ENCODE assay signal across 28 cellular contexts in the genomic region with DNA sequence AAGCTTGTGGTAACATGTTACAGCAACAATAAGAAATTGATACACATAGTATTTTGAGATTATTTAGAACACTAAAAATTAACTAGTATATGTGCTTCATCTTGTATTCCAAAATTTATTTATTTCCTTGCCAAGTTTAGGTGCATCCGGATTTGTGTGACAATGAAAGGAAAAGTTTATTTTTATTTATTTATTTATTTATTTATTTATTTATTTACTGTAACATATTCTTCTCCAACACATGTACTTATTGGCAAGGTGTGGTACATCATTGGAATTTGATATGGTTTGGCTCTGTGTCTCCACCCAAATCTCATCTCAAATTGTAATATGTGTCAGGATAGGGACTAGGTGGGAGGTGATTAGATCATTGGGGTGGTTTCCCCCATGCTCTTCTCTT.
"Had no signal": no experiment of that assay in that cellular context is flagged by ENCODE, and none has a peak within 500 bp of the region (broad histone marks: within the 10 kb centered on the region; RNA-seq: fewer than 3 reads in every experiment).

No MANE protein-coding gene starts in this region.

- H3K27ac Mint-ChIP-seq: stimulated activated effector memory CD8-positive, alpha-beta T cell treated with anti-CD3 and anti-CD28 coated beads, Interleukin-12 subunit alpha, Interleukin-12 subunit beta, amount 100 ng/mL, for 72 hours; stimulated activated memory B cell treated with anti-CD40 and anti-IgM and Interleukin-4, amounts not matched to agents 10 μg/mL and 1 μg/mL and 100 μg/mL, for 72 hours; stimulated activated naive B cell treated with anti-CD40 and anti-IgM and Interleukin-4, amounts not matched to agents 10 μg/mL and 1 μg/mL and 100 μg/mL, for 72 hours; stimulated activated naive CD8-positive, alpha-beta T cell treated with anti-CD3 and anti-CD28 coated beads, Interleukin-15, amount 100 ng/mL, for 72 hours; stimulated activated naive CD8-positive, alpha-beta T cell treated with anti-CD3 and anti-CD28 coated beads, Interleukin-15, Interleukin-2, amounts not matched to agents 100 ng/mL and 50 ng/mL, for 24 hours; type B pancreatic cell had no signal

- H3K4me3 ChIP-seq: stomach, suprapubic skin, testis, thoracic aorta, thyroid gland, tibial artery, tibial nerve, transverse colon, upper lobe of left lung, upper lobe of right lung, uterus, vagina had no signal

- DNase-seq: stimulated activated CD4-positive, alpha-beta T cell treated with anti-CD3 and anti-CD28 coated beads, Interleukin-2, amount 100 ng/mL, for 48 hours; stimulated activated CD4-positive, alpha-beta T cell treated with anti-CD3 and anti-CD28 coated beads, Interleukin-4, amount 100 ng/mL, for 1 hour; stimulated activated CD4-positive, alpha-beta T cell treated with anti-CD3 and anti-CD28 coated beads, Interleukin-4, amount 100 ng/mL, for 24 hours; stimulated activated CD4-positive, alpha-beta T cell treated with anti-CD3 and anti-CD28 coated beads, Interleukin-4, amount 100 ng/mL, for 4 hours; stimulated activated CD8-positive, alpha-beta memory T cell treated with anti-CD3 and anti-CD28 coated beads, Interleukin-4, amount 100 ng/mL, for 48 hours; stimulated activated naive B cell treated with anti-CD40 and anti-IgM and Interleukin-4, amounts not matched to agents 10 μg/mL and 1 μg/mL and 100 μg/mL, for 72 hours; stimulated activated naive CD4-positive, alpha-beta T cell; stimulated activated naive CD4-positive, alpha-beta T cell treated with Interleukin-2 at 50 U/mL for 16 hours; stimulated activated naive CD8-positive, alpha-beta T cell treated with anti-CD3 and anti-CD28 coated beads, Interleukin-15, amount 100 ng/mL, for 72 hours; stimulated activated naive CD8-positive, alpha-beta T cell treated with anti-CD3 and anti-CD28 coated beads, Interleukin-15, Interleukin-2, amounts not matched to agents 100 U/mL and 50 U/mL, for 24 hours; stomach; substantia nigra; testis; thyroid gland; tibial artery; transverse colon; trophoblast cell; upper lobe of left lung; upper lobe of right lung; uterus had no signal

- H3K9me3 Mint-ChIP-seq: stimulated activated naive CD8-positive, alpha-beta T cell treated with anti-CD3 and anti-CD28 coated beads, Interleukin-15, amount 100 ng/mL, for 72 hours; type B pancreatic cell had no signal

- H3K27ac ChIP-seq: stomach, suprapubic skin, testis, thoracic aorta, thyroid gland, tibial artery, tibial nerve, transverse colon, upper lobe of left lung, upper lobe of right lung, uterus, vagina had no signal

- H3K4me1 ChIP-seq: stomach, suprapubic skin, testis, thyroid gland, tibial artery, tibial nerve, transverse colon, upper lobe of left lung, upper lobe of right lung, uterus, vagina had no signal

- H3K4me1 Mint-ChIP-seq: stimulated activated effector memory CD8-positive, alpha-beta T cell treated with anti-CD3 and anti-CD28 coated beads, Interleukin-12 subunit alpha, Interleukin-12 subunit beta, amount 100 ng/mL, for 72 hours; stimulated activated memory B cell treated with anti-CD40 and anti-IgM and Interleukin-4, amounts not matched to agents 10 μg/mL and 1 μg/mL and 100 μg/mL, for 72 hours; stimulated activated naive B cell treated with anti-CD40 and anti-IgM and Interleukin-4, amounts not matched to agents 10 μg/mL and 1 μg/mL and 100 μg/mL, for 72 hours; stimulated activated naive CD8-positive, alpha-beta T cell treated with anti-CD3 and anti-CD28 coated beads, Interleukin-15, amount 100 ng/mL, for 72 hours had no signal

- H3K36me3 Mint-ChIP-seq: stimulated activated effector memory CD8-positive, alpha-beta T cell treated with anti-CD3 and anti-CD28 coated beads, Interleukin-12 subunit alpha, Interleukin-12 subunit beta, amount 100 ng/mL, for 72 hours; stimulated activated memory B cell treated with anti-CD40 and anti-IgM and Interleukin-4, amounts not matched to agents 10 μg/mL and 1 μg/mL and 100 μg/mL, for 72 hours; stimulated activated naive B cell treated with anti-CD40 and anti-IgM and Interleukin-4, amounts not matched to agents 10 μg/mL and 1 μg/mL and 100 μg/mL, for 72 hours; type B pancreatic cell had no signal

- H3K36me3 ChIP-seq: stomach, suprapubic skin, thoracic aorta, thyroid gland, tibial artery, tibial nerve, transverse colon, upper lobe of left lung, upper lobe of right lung, uterus, vagina had no signal

- H3K4me3 Mint-ChIP-seq: stimulated activated effector memory CD8-positive, alpha-beta T cell treated with anti-CD3 and anti-CD28 coated beads, Interleukin-12 subunit alpha, Interleukin-12 subunit beta, amount 100 ng/mL, for 72 hours; stimulated activated memory B cell treated with anti-CD40 and anti-IgM and Interleukin-4, amounts not matched to agents 10 μg/mL and 1 μg/mL and 100 μg/mL, for 72 hours; stimulated activated naive B cell treated with anti-CD40 and anti-IgM and Interleukin-4, amounts not matched to agents 10 μg/mL and 1 μg/mL and 100 μg/mL, for 72 hours; stimulated activated naive CD8-positive, alpha-beta T cell treated with anti-CD3 and anti-CD28 coated beads, Interleukin-15, amount 100 ng/mL, for 72 hours; stimulated activated naive CD8-positive, alpha-beta T cell treated with anti-CD3 and anti-CD28 coated beads, Interleukin-15, Interleukin-2, amounts not matched to agents 100 ng/mL and 50 ng/mL, for 24 hours; type B pancreatic cell had no signal

- H3K9me3 ChIP-seq: stomach, suprapubic skin, testis, thoracic aorta, thyroid gland, tibial artery, tibial nerve, transverse colon, upper lobe of left lung, upper lobe of right lung, uterus, vagina had no signal

- H3K27me3 Mint-ChIP-seq: stimulated activated memory B cell treated with anti-CD40 and anti-IgM and Interleukin-4, amounts not matched to agents 10 μg/mL and 1 μg/mL and 100 μg/mL, for 72 hours; stimulated activated naive B cell treated with anti-CD40 and anti-IgM and Interleukin-4, amounts not matched to agents 10 μg/mL and 1 μg/mL and 100 μg/mL, for 72 hours; stimulated activated naive CD8-positive, alpha-beta T cell treated with anti-CD3 and anti-CD28 coated beads, Interleukin-15, amount 100 ng/mL, for 72 hours; stimulated activated naive CD8-positive, alpha-beta T cell treated with anti-CD3 and anti-CD28 coated beads, Interleukin-15, Interleukin-2, amounts not matched to agents 100 ng/mL and 50 ng/mL, for 24 hours; type B pancreatic cell had no signal

- ATAC-seq: stimulated activated effector memory CD8-positive, alpha-beta T cell treated with anti-CD3 and anti-CD28 coated beads, Interleukin-12 subunit alpha, Interleukin-12 subunit beta, amount 100 ng/mL, for 72 hours; stimulated activated memory B cell treated with anti-CD40 and anti-IgM and Interleukin-4, amounts not matched to agents 10 μg/mL and 1 μg/mL and 100 μg/mL, for 72 hours; stimulated activated naive B cell treated with anti-CD40 and anti-IgM and Interleukin-4, amounts not matched to agents 10 μg/mL and 1 μg/mL and 100 μg/mL, for 72 hours; stimulated activated naive CD8-positive, alpha-beta T cell treated with anti-CD3 and anti-CD28 coated beads, Interleukin-15, amount 100 ng/mL, for 72 hours; stimulated activated naive CD8-positive, alpha-beta T cell treated with anti-CD3 and anti-CD28 coated beads, Interleukin-15, Interleukin-2, amounts not matched to agents 100 U/mL and 50 U/mL, for 24 hours; upper lobe of right lung had no signal
